32 cellular contexts compared by ENCODE assay signal in the genomic region with DNA sequence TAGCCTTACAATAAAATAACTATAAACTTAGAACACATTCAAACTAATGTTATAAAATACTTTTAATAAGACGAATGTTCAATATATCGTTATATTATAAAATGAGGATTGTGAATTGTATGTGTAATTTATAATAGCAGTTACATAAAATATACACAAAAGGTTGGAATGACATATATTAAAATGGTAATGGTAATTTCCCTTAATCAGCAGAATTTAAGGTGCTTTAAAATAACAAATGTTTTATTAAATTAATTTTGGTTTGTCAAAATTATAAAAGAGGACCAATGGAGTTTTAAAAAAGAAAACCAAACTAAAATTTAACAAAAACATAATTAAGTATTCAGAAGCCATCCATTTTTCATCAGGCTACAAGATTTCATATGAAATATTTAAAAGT.
"Had no signal": no experiment of that assay in that cellular context is flagged by ENCODE, and none has a peak within 500 bp of the region (broad histone marks: within the 10 kb centered on the region; RNA-seq: fewer than 3 reads in every experiment).

No MANE protein-coding gene starts in this region.

- ATAC-seq: activated CD4-positive, alpha-beta T cell treated with anti-CD3 and anti-CD28 coated beads for 36 hours; activated CD8-positive, alpha-beta T cell treated with anti-CD3 and anti-CD28 coated beads, Interleukin-2, amount 10 ng/mL, durations not matched to agents 7 days and 5 days; activated T-cell treated with anti-CD3 and anti-CD28 coated beads, Interleukin-2, amount 50 U/mL, for 4 hours; activated T-helper 17 cell treated with anti-CD3 and anti-CD28 coated beads, Interleukin-2, amount 50 U/mL, for 72 hours; effector memory CD8-positive, alpha-beta T cell; foreskin keratinocyte; gastroesophageal sphincter; heart right ventricle; T-helper 17 cell had no signal

- H3K27me3 ChIP-seq: brain microvascular endothelial cell, esophagus muscularis mucosa, foreskin keratinocyte, gastroesophageal sphincter, heart right ventricle had no signal

- H3K36me3 ChIP-seq: brain microvascular endothelial cell, esophagus muscularis mucosa, gastroesophageal sphincter, heart right ventricle had no signal

- H3K4me1 ChIP-seq: esophagus muscularis mucosa, foreskin keratinocyte, gastroesophageal sphincter, heart right ventricle had no signal

- FAIRE-seq: astrocyte, bronchial epithelial cell had no signal

- H3K27ac ChIP-seq: brain microvascular endothelial cell, esophagus muscularis mucosa, foreskin keratinocyte, gastroesophageal sphincter, heart right ventricle had no signal

- H3K27me3 Mint-ChIP-seq: activated CD4-positive, alpha-beta memory T cell treated with anti-CD3 and anti-CD28 coated beads for 36 hours; activated CD4-positive, alpha-beta T cell treated with anti-CD3 and anti-CD28 coated beads for 36 hours; activated CD4-positive, alpha-beta T cell treated with anti-CD3 and anti-CD28 coated beads, Interleukin-2, amount 10 ng/mL, durations not matched to agents 24 days and 14 days; activated naive CD8-positive, alpha-beta T cell; activated T-helper 17 cell treated with anti-CD3 and anti-CD28 coated beads, Interleukin-2, amount 50 U/mL, for 72 hours; central memory CD8-positive, alpha-beta T cell; effector memory CD8-positive, alpha-beta T cell; T-helper 17 cell had no signal

- H3K4me3 Mint-ChIP-seq: activated CD4-positive, alpha-beta memory T cell treated with anti-CD3 and anti-CD28 coated beads for 36 hours; activated CD4-positive, alpha-beta T cell treated with anti-CD3 and anti-CD28 coated beads for 36 hours; activated CD4-positive, alpha-beta T cell treated with anti-CD3 and anti-CD28 coated beads, Interleukin-2, amount 10 ng/mL, durations not matched to agents 24 days and 14 days; activated CD8-positive, alpha-beta T cell treated with anti-CD3 and anti-CD28 coated beads, Interleukin-2, amount 10 ng/mL, durations not matched to agents 7 days and 5 days; activated naive CD8-positive, alpha-beta T cell; activated T-cell treated with anti-CD3 and anti-CD28 coated beads, Interleukin-2, amount 50 U/mL, for 4 hours; activated T-helper 17 cell treated with anti-CD3 and anti-CD28 coated beads, Interleukin-2, amount 50 U/mL, for 72 hours; central memory CD8-positive, alpha-beta T cell; effector memory CD8-positive, alpha-beta T cell; T-helper 17 cell; T-helper 2 cell treated with Interferon-gamma antibody and Interleukin-4, amounts not matched to agents 5 μg/mL and 100 μg/mL, for 36 hours had no signal

- H3K36me3 Mint-ChIP-seq: activated CD4-positive, alpha-beta memory T cell treated with anti-CD3 and anti-CD28 coated beads for 36 hours; activated naive CD8-positive, alpha-beta T cell had no signal

- H3K27ac Mint-ChIP-seq: activated CD4-positive, alpha-beta memory T cell treated with anti-CD3 and anti-CD28 coated beads for 36 hours; activated CD4-positive, alpha-beta T cell treated with anti-CD3 and anti-CD28 coated beads for 36 hours; activated CD4-positive, alpha-beta T cell treated with anti-CD3 and anti-CD28 coated beads, Interleukin-2, amount 10 ng/mL, durations not matched to agents 24 days and 14 days; activated CD8-positive, alpha-beta T cell treated with anti-CD3 and anti-CD28 coated beads, Interleukin-2, amount 10 ng/mL, durations not matched to agents 7 days and 5 days; activated naive CD8-positive, alpha-beta T cell; activated T-helper 17 cell treated with anti-CD3 and anti-CD28 coated beads, Interleukin-2, amount 50 U/mL, for 72 hours; effector memory CD8-positive, alpha-beta T cell; T-helper 17 cell; T-helper 2 cell treated with Interferon-gamma antibody and Interleukin-4, amounts not matched to agents 5 μg/mL and 100 μg/mL, for 36 hours had no signal

- DNase-seq: activated CD4-positive, alpha-beta memory T cell treated with anti-CD3 and anti-CD28 coated beads for 36 hours; activated CD4-positive, alpha-beta T cell treated with anti-CD3 and anti-CD28 coated beads for 36 hours; activated CD4-positive, alpha-beta T cell treated with anti-CD3 and anti-CD28 coated beads, Interleukin-2, amount 10 ng/mL, durations not matched to agents 24 days and 14 days; activated CD4-positive, CD25-positive, alpha-beta regulatory T cell; activated CD4-positive, CD25-positive, alpha-beta regulatory T cell treated with anti-CD3 and anti-CD28 coated beads, Interleukin-2, amount 50 U/mL, for 72 hours; activated CD8-positive, alpha-beta T cell treated with anti-CD3 and anti-CD28 coated beads, Interleukin-2, amount 10 ng/mL, durations not matched to agents 7 days and 5 days; activated effector memory CD4-positive, alpha-beta T cell treated with Interleukin-2 at 50 U/mL for 16 hours; activated gamma-delta T cell treated with Interleukin-2 at 50 U/mL for 16 hours; activated naive CD4-positive, alpha-beta T cell treated with anti-CD3 and anti-CD28 coated beads, Interleukin-2, amount 50 U/mL, for 16 hours; activated naive CD4-positive, alpha-beta T cell treated with Interleukin-2 at 50 U/mL for 16 hours; activated T-cell treated with anti-CD3 and anti-CD28 coated beads, Interleukin-2, amount 50 U/mL, for 4 hours; amniotic stem cell; anterior cingulate cortex; brain microvascular endothelial cell; cortex of kidney; dermis blood vessel endothelial cell; effector CD4-positive, alpha-beta T cell; effector memory CD8-positive, alpha-beta T cell; erythroblast; foreskin keratinocyte; heart right ventricle; T-helper 1 cell; T-helper 17 cell; T1000 had no signal

- H3K9me3 ChIP-seq: esophagus muscularis mucosa had no signal

- H3K4me3 ChIP-seq: esophagus muscularis mucosa, gastroesophageal sphincter, heart right ventricle had no signal

- H3K4me1 Mint-ChIP-seq: activated CD4-positive, alpha-beta T cell treated with anti-CD3 and anti-CD28 coated beads for 36 hours; activated CD4-positive, alpha-beta T cell treated with anti-CD3 and anti-CD28 coated beads, Interleukin-2, amount 10 ng/mL, durations not matched to agents 24 days and 14 days; activated T-helper 17 cell treated with anti-CD3 and anti-CD28 coated beads, Interleukin-2, amount 50 U/mL, for 72 hours; central memory CD8-positive, alpha-beta T cell; T-helper 17 cell had no signal
